In the genomic region with DNA sequence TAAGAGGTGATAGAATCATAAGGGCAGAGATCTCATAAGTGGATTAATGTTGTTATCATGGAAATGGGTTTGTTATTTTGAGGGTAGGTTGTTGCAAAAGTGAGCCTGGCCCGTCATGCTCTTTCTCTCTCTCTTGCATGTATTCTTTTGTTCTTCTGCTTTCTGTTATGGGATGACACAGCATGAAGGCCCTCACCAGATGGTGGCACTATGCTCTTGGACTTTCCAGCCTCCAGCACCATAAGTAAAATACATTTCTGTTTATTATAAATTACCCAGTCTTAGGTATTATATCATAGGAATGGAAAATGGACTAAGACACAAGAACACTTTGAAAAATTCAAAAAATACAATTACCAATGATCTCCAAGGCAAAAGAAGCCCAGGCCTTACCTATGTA, we compare ENCODE assay signal across 9 cellular contexts.
DNase-seq lines count a peak whose midpoint lies in the region; ATAC-seq, FAIRE-seq and TF ChIP-seq lines count a peak whose summit lies in the region.
"Had no signal": no experiment of that assay in that cellular context is flagged by ENCODE, and none has a peak within 500 bp of the region (broad histone marks: within the 10 kb centered on the region; RNA-seq: fewer than 3 reads in every experiment).

No MANE protein-coding gene starts in this region.

- H2AFZ ChIP-seq in Loucy (ENCODE audit: low read length) (no peak overlapping the region), GM12878 (ENCODE audit: control insufficient read depth, low read depth, low read length) (no peak overlapping the region), mesenchymal stem cell (ENCODE audit: low read depth, low read length) (no peak overlapping the region)

- POLR2A ChIA-PET in GM12878 (lab: Charles Lee), result no interaction called here

- H2BK120ac ChIP-seq in mesenchymal stem cell (ENCODE audit: low read depth, low read length), result no peak overlapping the region

- no peak overlapping the region for H3K4me2 ChIP-seq in Loucy (ENCODE audit: low read depth, low read length, poor library complexity, severe bottlenecking)
- H3K4me2 ChIP-seq in GM12878 (ENCODE audit: control insufficient read depth, insufficient read depth), result no peak overlapping the region
- H3K4me2 ChIP-seq in mesenchymal stem cell (ENCODE audit: low read length, poor library complexity, severe bottlenecking), result no peak overlapping the region

- H3K9me2 ChIP-seq in Loucy (replicated peaks; ENCODE audit: low read depth, low read length), result no peaks in the 10 kb centered on the region

- no peak overlapping the region for H4K8ac ChIP-seq in mesenchymal stem cell (ENCODE audit: low read length)

- no peak for TF ChIP-seq POLR2A in GM12878 (IDR thresholded peaks at IDR 0.05; ENCODE audit: low read depth, low read length)

- no peak for FAIRE-seq in GM12878 (lab: Jason Lieb, UNC)

- H3K9ac ChIP-seq in Loucy (ENCODE audit: low read depth, low read length, poor library complexity, severe bottlenecking) (no peak overlapping the region), GM12878 (ENCODE audit: control insufficient read depth, insufficient read depth, low read length) (no peak overlapping the region), mesenchymal stem cell (ENCODE audit: low read length) (no peak overlapping the region)

- no peak for TF ChIP-seq EP300 in GM12878 (IDR thresholded peaks at IDR 0.05; ENCODE audit: borderline replicate concordance in 1 of 2, control insufficient read depth in 1 of 2, low read depth in 2 of 2, low read length in 2 of 2)

- in situ Hi-C loops in GM12878 (cut with MboI), result no loop called here

- peak; percentile 40 for TF ChIP-seq CTCF in Loucy (conservative IDR thresholded peaks at IDR 0.05; ENCODE audit: low read length)
- peak in 2 of 3 experiments; percentile 24 to 31; a peak in 3 of 6 replicates for TF ChIP-seq CTCF in GM12878 (IDR thresholded peaks at IDR 0.05 in 2 of 3, conservative IDR thresholded peaks at IDR 0.05 in 1 of 3; ENCODE audit: control insufficient read depth in 2 of 3, extremely low read depth in 1 of 3, insufficient read depth in 1 of 3, low read depth in 3 of 3, low read length in 3 of 3)

- 0 out of 2 replicates have a peak, but pooled peaks have one; percentile 19 for TF ChIP-seq RAD21 in GM12878 (IDR thresholded peaks at IDR 0.05; ENCODE audit: insufficient read depth, low read depth, low read length)

- intact Hi-C loops in GM12878 (cut with micrococcal nuclease; ENCODE audit: unreplicated experiment), result no loop called here
- intact Hi-C loops in Right ventricle myocardium superior (cut with DNase I), result no loop called here

- no peak overlapping the region for H3K23ac ChIP-seq in mesenchymal stem cell (ENCODE audit: low read length in 2 of 2)

- H3K4me3 ChIP-seq in Loucy (ENCODE audit: low read length, poor library complexity, severe bottlenecking), result no peak overlapping the region
- no peak overlapping the region for H3K4me3 ChIP-seq in GM12878
- no peak overlapping the region for H3K4me3 ChIP-seq in mesenchymal stem cell (ENCODE audit: insufficient read depth in 1 of 2, low read depth in 1 of 2, low read length in 2 of 2)

- BruUV-seq in GM12878 (replicated peaks; lab: Mats Ljungman, UMichigan), result no TSS peak

- H2BK5ac ChIP-seq in mesenchymal stem cell (ENCODE audit: low read depth, low read length, poor library complexity, severe bottlenecking), result no peak overlapping the region

- CTCF ChIA-PET in GM12878 (lab: Yijun Ruan, JAX), result interaction anchor here (0.6 kb wide), 1 partner anchor 166 kb away, joined by 4 read pairs; no protein-coding TSS in a partner anchor

- no peak overlapping the region for H3K4ac ChIP-seq in mesenchymal stem cell (ENCODE audit: low read depth in 1 of 2, low read length in 2 of 2)

- no peak overlapping the region for H2BK15ac ChIP-seq in mesenchymal stem cell (ENCODE audit: low read depth, poor library complexity, severe bottlenecking)

- DNase-seq in GF-D8 (lab: John Stamatoyannopoulos, UW) (peak; percentile 3), GM12878 (ENCODE audit: low read depth, low spot score) (no peak), mesenchymal stem cell (peak; percentile 0), Right ventricle myocardium superior (no peak)
- no peak for DNase-seq in stimulated activated CD4-positive, alpha-beta T cell treated with anti-CD3 and anti-CD28 coated beads, Interleukin-4, amount 100 ng/mL, for 1 hour
- DNase-seq in activated CD4-positive, alpha-beta T cell treated with anti-CD3 and anti-CD28 coated beads for 48 hours, result no peak
- DNase-seq: naive B cell had no signal

- H3K4me1 ChIP-seq in Loucy (ENCODE audit: insufficient read depth, low read length, poor library complexity, severe bottlenecking) (no peaks in the 10 kb centered on the region), GM12878 (ENCODE audit: control insufficient read depth, insufficient read depth, low read length) (no peaks in the 10 kb centered on the region), mesenchymal stem cell (ENCODE audit: control insufficient read depth, insufficient read depth, low read depth, low read length) (no peaks in the 10 kb centered on the region)

- SMC1A ChIA-PET in GM12878 (lab: Charles Lee; ENCODE audit: uncharacterized antibody, unreplicated experiment), result no interaction called here

- H3F3A ChIP-seq in Loucy (ENCODE audit: low read depth), result no peaks in the 10 kb centered on the region

- no peak overlapping the region for H2AK5ac ChIP-seq in mesenchymal stem cell (ENCODE audit: low read length, severe bottlenecking)

- no peaks in the 10 kb centered on the region for H3K36me3 ChIP-seq in Loucy (ENCODE audit: insufficient read depth, low read length)
- no peaks in the 10 kb centered on the region for H3K36me3 ChIP-seq in GM12878 (ENCODE audit: control insufficient read depth in 2 of 2, insufficient read depth in 2 of 2, low read length in 1 of 2)
- H3K36me3 ChIP-seq in mesenchymal stem cell (ENCODE audit: control insufficient read depth in 1 of 2, insufficient read depth in 2 of 2, low read depth in 1 of 2, low read length in 2 of 2), result no peaks in the 10 kb centered on the region

- no peak overlapping the region for H3K18ac ChIP-seq in mesenchymal stem cell (ENCODE audit: low read depth in 1 of 2, low read length in 2 of 2)

- no peaks in the 10 kb centered on the region for H3K27me3 ChIP-seq in Loucy (ENCODE audit: insufficient read depth, low read length, poor library complexity, severe bottlenecking)
- peaks cover 0 to 1% of the 10 kb centered on the region in 2 experiments; a peak in 2 of 4 replicates for H3K27me3 ChIP-seq in GM12878 (replicated peaks in 1 of 2; ENCODE audit: control insufficient read depth in 2 of 2, insufficient read depth in 2 of 2, low read length in 1 of 2)
- H3K27me3 ChIP-seq in mesenchymal stem cell (ENCODE audit: control insufficient read depth in 1 of 2, insufficient read depth in 1 of 2, low read length in 2 of 2), result peaks cover 15 to 53% of the 10 kb centered on the region in 2 experiments

- WGBS in GM12878 (ENCODE audit: insufficient coverage, insufficient replicate concordance, low lambda C conversion rate, missing lambda C conversion rate), result 0% methylated on average over 1 of the region's 1 CpG
- WGBS in mesenchymal stem cell, result 40% methylated on average over 1 of the region's 1 CpG

- H3K27ac ChIP-seq in GM12878 (ENCODE audit: control insufficient read depth, insufficient read depth) (no peak overlapping the region), mesenchymal stem cell (ENCODE audit: low read length, poor library complexity, severe bottlenecking) (no peak overlapping the region)

- ATAC-seq in GM12878 (no peak), Right ventricle myocardium superior (ENCODE audit: poor library complexity) (no peak), GM21737 (IDR thresholded peaks at IDR 0.05; ENCODE audit: unreplicated experiment) (no peak)

- H3K79me1 ChIP-seq in mesenchymal stem cell (replicated peaks; ENCODE audit: low read length, poor library complexity, severe bottlenecking), result no peaks in the 10 kb centered on the region

- H3K9me3 ChIP-seq in Loucy (ENCODE audit: insufficient read depth, low read depth, low read length), result no peaks in the 10 kb centered on the region; the same call in 1 of the 2 replicates
- no peaks in the 10 kb centered on the region for H3K9me3 ChIP-seq in GM12878 (replicated peaks; ENCODE audit: control insufficient read depth, insufficient read depth, low read length)
- peaks cover 5% of the 10 kb centered on the region for H3K9me3 ChIP-seq in mesenchymal stem cell (ENCODE audit: control insufficient read depth, low read length)

- no peak overlapping the region for H3K14ac ChIP-seq in mesenchymal stem cell (ENCODE audit: low read length in 2 of 2)

- H4K20me1 ChIP-seq in Loucy (ENCODE audit: insufficient read depth, low read length, poor library complexity, severe bottlenecking) (no peaks in the 10 kb centered on the region), GM12878 (ENCODE audit: control insufficient read depth, insufficient read depth) (no peaks in the 10 kb centered on the region)

- RAD21 ChIA-PET in GM12878 (lab: Charles Lee; ENCODE audit: unreplicated experiment), result no interaction called here

- H3K79me2 ChIP-seq in Loucy (ENCODE audit: insufficient read depth, low read length) (no peaks in the 10 kb centered on the region), GM12878 (ENCODE audit: control insufficient read depth, insufficient read depth, low read length) (no peaks in the 10 kb centered on the region)

- no peak overlapping the region for H4K91ac ChIP-seq in mesenchymal stem cell (ENCODE audit: low read length)

- H2BK12ac ChIP-seq in mesenchymal stem cell (ENCODE audit: low read length in 2 of 2), result no peak overlapping the region

TF ChIP-seq in GM12878, 131 proteins besides CTCF, POLR2A, EP300 and RAD21 (continues in another document):
- TF ChIP-seq PAX5 (IDR thresholded peaks at IDR 0.05; ENCODE audit: borderline replicate concordance, low read depth, low read length), result no peak

Comparison
In these comparisons a context has a peak if more than half of its experiments do, and no peak if none do; other contexts are left out.
1. DNase-seq: peak in GF-D8 (single experiment) and mesenchymal stem cell (single experiment); none in GM12878 (single experiment), stimulated activated CD4-positive, alpha-beta T cell treated with anti-CD3 and anti-CD28 coated beads, Interleukin-4, amount 100 ng/mL, for 1 hour (single experiment), activated CD4-positive, alpha-beta T cell treated with anti-CD3 and anti-CD28 coated beads for 48 hours (single experiment) and Right ventricle myocardium superior (single experiment).